ENCODE assay signal across 8 cellular contexts in the genomic region with DNA sequence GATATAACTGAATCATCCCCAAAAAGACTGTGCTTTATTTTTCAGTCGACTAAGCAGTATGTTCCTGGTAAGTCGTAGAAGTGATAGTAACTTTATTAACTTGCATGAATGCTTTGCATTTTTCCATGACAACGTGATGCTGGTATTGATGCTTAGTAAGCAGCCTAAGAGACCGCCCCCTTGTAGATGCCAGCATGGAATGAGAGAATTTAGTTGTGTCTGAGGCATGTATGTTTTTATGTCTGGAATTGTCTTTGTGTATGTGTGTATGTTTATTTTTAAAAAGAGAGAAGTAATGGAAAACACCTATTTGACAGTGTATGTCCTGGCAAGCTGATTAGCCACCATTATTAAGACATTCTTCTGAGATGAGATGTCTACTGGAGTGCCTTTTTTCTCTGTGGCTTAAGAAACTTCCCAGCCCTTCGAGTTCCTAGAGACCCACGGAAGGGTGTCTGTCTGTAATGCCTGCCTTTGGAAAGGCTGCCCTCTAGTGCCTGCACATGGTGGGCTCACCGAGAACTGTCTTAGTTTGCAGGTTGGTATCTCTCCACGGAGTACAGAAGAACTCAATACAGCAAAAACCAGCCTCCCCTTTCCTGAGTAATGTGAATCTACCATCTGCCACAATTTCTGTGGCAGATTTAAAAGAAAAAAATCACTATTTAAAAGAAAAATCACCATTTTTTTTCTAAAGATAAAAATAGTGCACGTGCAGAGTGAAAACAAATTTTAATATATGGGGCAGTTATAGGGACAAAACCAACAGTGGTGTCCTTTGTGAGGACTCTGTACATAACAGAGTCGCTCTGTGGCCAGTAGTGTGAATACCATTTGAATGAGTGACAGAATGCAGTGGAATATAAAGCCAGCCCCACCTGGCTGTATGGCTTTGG.
A peak's percentile ranks its signal among the peaks of the same experiment; 100 is the strongest.
DNase-seq lines count a peak whose midpoint lies in the region; ATAC-seq and TF ChIP-seq lines count a peak whose summit lies in the region.

No MANE protein-coding gene starts in this region.

- no peak overlapping the region for H3K4me2 ChIP-seq in OCI-LY1 (ENCODE audit: low read length)

- H3K4me1 ChIP-seq in OCI-LY1 (ENCODE audit: insufficient read depth, low read length, severe bottlenecking): no peaks in the 10 kb centered on the region
- H3K4me1 ChIP-seq in esophagus muscularis mucosa: peaks cover 0 to 11% (median 8%) of the 10 kb centered on the region in 4 donors

- H3F3A ChIP-seq in OCI-LY1 (ENCODE audit: insufficient read depth, low read length): no peaks in the 10 kb centered on the region

- no peaks in the 10 kb centered on the region for H3K9me2 ChIP-seq in OCI-LY1 (ENCODE audit: low read depth, low read length)

- H3K36me3 Mint-ChIP-seq in nephron (ENCODE audit: low read depth): peaks cover 5% of the 10 kb centered on the region

- no peaks in the 10 kb centered on the region for H3K27me3 ChIP-seq in OCI-LY1 (ENCODE audit: insufficient read depth, low read length)
- no peaks in the 10 kb centered on the region for H3K27me3 ChIP-seq in esophagus muscularis mucosa

- H3K36me3 ChIP-seq in OCI-LY1 (ENCODE audit: insufficient read depth, low read length) (no peaks in the 10 kb centered on the region), esophagus muscularis mucosa (no peaks in the 10 kb centered on the region)

- H3K27me3 Mint-ChIP-seq in nephron (ENCODE audit: low read depth): no peaks in the 10 kb centered on the region
- peaks cover 19% of the 10 kb centered on the region for H3K27me3 Mint-ChIP-seq in stimulated activated naive CD8-positive, alpha-beta T cell treated with anti-CD3 and anti-CD28 coated beads, Interleukin-15, amount 100 ng/mL, for 72 hours

- no peak overlapping the region for H2AFZ ChIP-seq in OCI-LY1 (ENCODE audit: low read length)

- peak; percentile 86 for ATAC-seq in GM21528 (IDR thresholded peaks at IDR 0.05; ENCODE audit: low FRiP score, unreplicated experiment)
- ATAC-seq in stimulated activated naive CD8-positive, alpha-beta T cell treated with anti-CD3 and anti-CD28 coated beads, Interleukin-15, amount 100 ng/mL, for 72 hours: peak; percentile 94

- no peak for TF ChIP-seq POLR2A in esophagus muscularis mucosa (IDR thresholded peaks at IDR 0.05; ENCODE audit: low read depth)

- H3K4me3 Mint-ChIP-seq in nephron: no peak overlapping the region
- no peak overlapping the region for H3K4me3 Mint-ChIP-seq in stimulated activated naive CD8-positive, alpha-beta T cell treated with anti-CD3 and anti-CD28 coated beads, Interleukin-15, amount 100 ng/mL, for 72 hours

- intact Hi-C loops in esophagus muscularis mucosa (cut with DNase I): loop anchor here (2.0 kb wide), 1 partner anchor 353 kb away; a partner anchor contains a TSS

- DNase-seq in DMS79 (lab: John Stamatoyannopoulos, UW) (peak; percentile 29), HuH-7.5 (ENCODE audit: low spot score) (peak; percentile 42), activated T-cell treated with anti-CD3 and anti-CD28 coated beads for 24 hours (ENCODE audit: low read depth) (peak; percentile 51), esophagus muscularis mucosa (ENCODE audit: extremely low spot score) (no peak)
- peak; percentile 56 to 63 for DNase-seq in stimulated activated naive CD8-positive, alpha-beta T cell treated with anti-CD3 and anti-CD28 coated beads, Interleukin-15, amount 100 ng/mL, for 72 hours

- no peaks in the 10 kb centered on the region for H4K20me1 ChIP-seq in OCI-LY1 (ENCODE audit: insufficient read depth, low read length)

- peak; percentile 88 for TF ChIP-seq CTCF in OCI-LY1 (IDR thresholded peaks at IDR 0.05; ENCODE audit: low read length)
- TF ChIP-seq CTCF in esophagus muscularis mucosa (IDR thresholded peaks at IDR 0.05): peak; percentile 75 to 92 (median 77)
- peak; percentile 94 to 95 (median 95) for TF ChIP-seq CTCF in nephron (IDR thresholded peaks at IDR 0.05; ENCODE audit: unreplicated experiment in 3 of 3)

- peak overlapping the region; percentile 75 to 80 (median 75) for H3K27ac Mint-ChIP-seq in nephron
- H3K27ac Mint-ChIP-seq in stimulated activated naive CD8-positive, alpha-beta T cell treated with anti-CD3 and anti-CD28 coated beads, Interleukin-15, amount 100 ng/mL, for 72 hours: peak overlapping the region in 1 of 2 donors; percentile 42

- peaks cover 20% of the 10 kb centered on the region for H3K4me1 Mint-ChIP-seq in nephron
- peaks cover 7% of the 10 kb centered on the region for H3K4me1 Mint-ChIP-seq in stimulated activated naive CD8-positive, alpha-beta T cell treated with anti-CD3 and anti-CD28 coated beads, Interleukin-15, amount 100 ng/mL, for 72 hours

- H3K9me3 Mint-ChIP-seq in nephron: no peaks in the 10 kb centered on the region
- no peaks in the 10 kb centered on the region for H3K9me3 Mint-ChIP-seq in stimulated activated naive CD8-positive, alpha-beta T cell treated with anti-CD3 and anti-CD28 coated beads, Interleukin-15, amount 100 ng/mL, for 72 hours

- H3K27ac ChIP-seq in OCI-LY1 (ENCODE audit: low read depth, low read length, poor library complexity, severe bottlenecking): no peak overlapping the region
- no peak overlapping the region for H3K27ac ChIP-seq in esophagus muscularis mucosa (replicated peaks in 1 of 4)

- no peak for TF ChIP-seq EP300 in esophagus muscularis mucosa (IDR thresholded peaks at IDR 0.05)

- no peak overlapping the region for H3K9ac ChIP-seq in OCI-LY1 (ENCODE audit: low read length)

- no peaks in the 10 kb centered on the region for H3K79me2 ChIP-seq in OCI-LY1 (ENCODE audit: insufficient read depth, low read length)

- WGBS in esophagus muscularis mucosa: 22% methylated on average over 10 of the region's 10 CpGs

- H3K4me3 ChIP-seq in OCI-LY1 (ENCODE audit: low read depth, low read length, poor library complexity, severe bottlenecking) (no peak overlapping the region), esophagus muscularis mucosa (no peak overlapping the region)

- no peaks in the 10 kb centered on the region for H3K9me3 ChIP-seq in OCI-LY1 (ENCODE audit: low read length)
- H3K9me3 ChIP-seq in esophagus muscularis mucosa: no peaks in the 10 kb centered on the region
